ENCODE assay signal across 1 cellular context in genomic region chr10:45380903-45381610, GRCh38.
TF ChIP-seq lines count a peak whose summit lies in the region.

No MANE protein-coding gene starts in this region.

TF ChIP-seq in K562, 482 proteins besides CTCF, POLR2A, EP300 and RAD21:
- TF ChIP-seq ATF3 (IDR thresholded peaks at IDR 0.05), result peak; percentile 25; the same call in 1 of the 2 replicates
- TF ChIP-seq ATF3 (CRISPR knock-in tag; conservative IDR thresholded peaks at IDR 0.05), result no peak
- TF ChIP-seq ZNF398 (CRISPR knock-in tag; IDR thresholded peaks at IDR 0.05), result no peak
- TF ChIP-seq SPI1 (IDR thresholded peaks at IDR 0.05; ENCODE audit: borderline replicate concordance, low read depth, low read length), result peak; percentile 61; the same call in 1 of the 2 replicates
